ENCODE assay signal across 8 cellular contexts in the genomic region with DNA sequence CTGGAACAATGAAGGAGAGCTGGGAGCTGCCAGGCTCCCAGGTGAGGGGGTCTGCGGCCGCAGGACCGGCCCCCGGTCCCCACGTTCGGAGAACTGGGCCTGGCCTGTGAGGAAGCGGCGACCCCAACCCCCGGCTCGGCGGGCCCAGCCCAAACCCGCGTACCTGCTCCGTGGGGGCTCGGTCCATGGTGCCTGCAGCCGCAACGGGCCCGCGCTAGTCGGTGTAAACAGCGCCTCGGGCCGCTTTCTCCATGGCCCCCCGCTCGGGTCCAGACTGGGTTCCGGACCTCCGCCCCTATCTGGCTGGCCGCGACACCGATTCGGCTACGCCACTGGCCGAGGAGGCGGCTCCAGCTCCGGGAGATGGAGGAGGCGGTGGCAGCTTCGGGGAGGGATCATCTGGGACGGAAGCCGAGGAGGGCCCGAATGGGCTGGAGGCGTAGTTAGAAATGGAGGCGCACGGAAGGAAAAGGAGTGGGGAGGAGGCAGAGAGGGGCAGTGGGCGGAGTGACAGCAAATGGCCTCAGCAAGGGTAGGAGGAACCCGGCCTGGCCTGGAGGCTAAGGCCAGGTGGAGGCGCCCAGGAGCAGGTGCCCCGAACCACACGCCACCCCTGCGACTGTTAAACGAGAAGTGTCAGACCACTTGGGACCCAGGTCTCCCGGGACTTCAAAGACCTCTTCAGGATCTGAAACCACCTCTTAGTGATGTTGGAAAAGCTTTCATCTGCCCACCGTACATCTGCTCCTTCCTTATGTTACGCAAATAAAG. TPM values are rescaled to one million over a fixed set of nuclear protein-coding genes. Genes with fewer than 3 reads are reported as not detected.
DNase-seq lines count a peak whose midpoint lies in the region; TF ChIP-seq lines count a peak whose summit lies in the region.

A gene with protein sequence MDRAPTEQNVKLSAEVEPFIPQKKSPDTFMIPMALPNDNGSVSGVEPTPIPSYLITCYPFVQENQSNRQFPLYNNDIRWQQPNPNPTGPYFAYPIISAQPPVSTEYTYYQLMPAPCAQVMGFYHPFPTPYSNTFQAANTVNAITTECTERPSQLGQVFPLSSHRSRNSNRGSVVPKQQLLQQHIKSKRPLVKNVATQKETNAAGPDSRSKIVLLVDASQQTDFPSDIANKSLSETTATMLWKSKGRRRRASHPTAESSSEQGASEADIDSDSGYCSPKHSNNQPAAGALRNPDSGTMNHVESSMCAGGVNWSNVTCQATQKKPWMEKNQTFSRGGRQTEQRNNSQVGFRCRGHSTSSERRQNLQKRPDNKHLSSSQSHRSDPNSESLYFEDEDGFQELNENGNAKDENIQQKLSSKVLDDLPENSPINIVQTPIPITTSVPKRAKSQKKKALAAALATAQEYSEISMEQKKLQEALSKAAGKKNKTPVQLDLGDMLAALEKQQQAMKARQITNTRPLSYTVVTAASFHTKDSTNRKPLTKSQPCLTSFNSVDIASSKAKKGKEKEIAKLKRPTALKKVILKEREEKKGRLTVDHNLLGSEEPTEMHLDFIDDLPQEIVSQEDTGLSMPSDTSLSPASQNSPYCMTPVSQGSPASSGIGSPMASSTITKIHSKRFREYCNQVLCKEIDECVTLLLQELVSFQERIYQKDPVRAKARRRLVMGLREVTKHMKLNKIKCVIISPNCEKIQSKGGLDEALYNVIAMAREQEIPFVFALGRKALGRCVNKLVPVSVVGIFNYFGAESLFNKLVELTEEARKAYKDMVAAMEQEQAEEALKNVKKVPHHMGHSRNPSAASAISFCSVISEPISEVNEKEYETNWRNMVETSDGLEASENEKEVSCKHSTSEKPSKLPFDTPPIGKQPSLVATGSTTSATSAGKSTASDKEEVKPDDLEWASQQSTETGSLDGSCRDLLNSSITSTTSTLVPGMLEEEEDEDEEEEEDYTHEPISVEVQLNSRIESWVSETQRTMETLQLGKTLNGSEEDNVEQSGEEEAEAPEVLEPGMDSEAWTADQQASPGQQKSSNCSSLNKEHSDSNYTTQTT (minus strand): TSS at position 334 of the 771 bp plus-strand sequence. CDS start 147 bp downstream, at position 187.

- peak within 1 kb of the TSS; percentile 75 for H3K27ac ChIP-seq in mesendoderm (ENCODE audit: low read depth, low read length)

- peak within 1 kb of the TSS; percentile 97 for H3K4me3 Mint-ChIP-seq in Caco-2 (ENCODE audit: unreplicated experiment)

- H3K4me3 ChIP-seq in Caco-2 (ENCODE audit: low read depth, low read length) = peak within 1 kb of the TSS; percentile 98
- peak within 1 kb of the TSS; percentile 91 for H3K4me3 ChIP-seq in endocrine pancreas (ENCODE audit: control insufficient read depth, insufficient read depth, low read length)
- peak within 1 kb of the TSS; percentile 86 for H3K4me3 ChIP-seq in mesendoderm (ENCODE audit: low read length)

- H4K8ac ChIP-seq in mesendoderm (ENCODE audit: low read depth, low read length) = peak within 1 kb of the TSS; percentile 84

- H3K56ac ChIP-seq in mesendoderm (ENCODE audit: low read length) = peak within 1 kb of the TSS; percentile 93

- H3K79me2 ChIP-seq in mesendoderm (ENCODE audit: control insufficient read depth, insufficient read depth, low read length) = peaks cover 17% of the 10 kb centered on the region

- H3K36me3 Mint-ChIP-seq in Caco-2 (ENCODE audit: insufficient read depth, unreplicated experiment) = no peaks in the 10 kb centered on the region

- intact Hi-C loops in Caco-2 (cut with micrococcal nuclease; ENCODE audit: unreplicated experiment) = loop anchor here (1.0 to 10.0 kb wide), 6 partner anchors 10 to 711 kb away; a partner anchor contains a TSS

- H3K23ac ChIP-seq in mesendoderm (ENCODE audit: low read length) = no peak within 1 kb of the TSS

- H3K27me3 ChIP-seq in Caco-2 (replicated peaks; ENCODE audit: control insufficient read depth, insufficient read depth, low read length) (no peaks in the 10 kb centered on the region), endocrine pancreas (ENCODE audit: control insufficient read depth, insufficient read depth, low read length) (no peaks in the 10 kb centered on the region), mesendoderm (ENCODE audit: insufficient read depth, low read length, poor library complexity) (no peaks in the 10 kb centered on the region)

- no peak within 1 kb of the TSS for H2AK5ac ChIP-seq in mesendoderm (ENCODE audit: low read length)

- peak within 1 kb of the TSS; percentile 91 for H3K27ac Mint-ChIP-seq in Caco-2 (ENCODE audit: unreplicated experiment)

- peaks cover under 1% of the 10 kb centered on the region for H3K9me3 Mint-ChIP-seq in Caco-2 (ENCODE audit: unreplicated experiment)

- peak within 1 kb of the TSS; percentile 25 for H2BK15ac ChIP-seq in mesendoderm (replicated peaks; ENCODE audit: low read depth)

- TF ChIP-seq CTCF in Caco-2 (IDR thresholded peaks at IDR 0.05; ENCODE audit: insufficient read depth in 1 of 2, low read depth in 1 of 2, low read length in 1 of 2, severe bottlenecking in 1 of 2, unreplicated experiment in 1 of 2) (peak in 1 of 2 experiments; percentile 70), GM20000 (IDR thresholded peaks at IDR 0.05; ENCODE audit: extremely low read depth, missing control alignments) (peak; percentile 48)

- H3K79me1 ChIP-seq in mesendoderm (ENCODE audit: low read length) = peaks cover 5% of the 10 kb centered on the region

- H3K4me2 ChIP-seq in mesendoderm (ENCODE audit: low read length) = peak within 1 kb of the TSS; percentile 58

- CTCF ChIA-PET in Caco-2 (lab: Charles Lee) = interaction anchor here (1.0 to 2.0 kb wide), 3 partner anchors 71 to 109 kb away, joined by 5 to 7 read pairs (median 5); a partner anchor contains a TSS

- H4K5ac ChIP-seq in mesendoderm (ENCODE audit: low read length) = no peak within 1 kb of the TSS

- H3K18ac ChIP-seq in mesendoderm (ENCODE audit: low read length) = peak within 1 kb of the TSS; percentile 46

- no peak within 1 kb of the TSS for H2BK120ac ChIP-seq in mesendoderm (ENCODE audit: low read depth, low read length)

- H3K27me3 Mint-ChIP-seq in Caco-2 (ENCODE audit: insufficient read depth, unreplicated experiment) = no peaks in the 10 kb centered on the region

- H3K4ac ChIP-seq in mesendoderm (ENCODE audit: low read depth, low read length) = peak within 1 kb of the TSS; percentile 47

- H3K4me1 Mint-ChIP-seq in Caco-2 (ENCODE audit: low read depth, unreplicated experiment) = peaks cover 9% of the 10 kb centered on the region

- no peaks in the 10 kb centered on the region for H3K9me3 ChIP-seq in Caco-2
- no peaks in the 10 kb centered on the region for H3K9me3 ChIP-seq in endocrine pancreas (ENCODE audit: control insufficient read depth, low read length)

- no TSS peak for BruUV-seq in Caco-2 (replicated peaks; lab: Mats Ljungman, UMichigan)

- WGBS in mesendoderm (ENCODE audit: extremely low coverage, insufficient coverage, low lambda C conversion rate) = no CpG with 5 or more reads among the region's 53 CpGs

- DNase-seq in Caco-2 (peak; percentile 96), GM20000 (ENCODE audit: low spot score) (peak; percentile 94), HT-29 (ENCODE audit: low spot score) (peak; percentile 96), NOMO-1 treated with DMSO at 0.1 percent for 48 hours (lab: John Stamatoyannopoulos, UW; ENCODE audit: unreplicated experiment) (peak; percentile 96), mesendoderm (peak; percentile 99)
- peak; percentile 67 to 80 (median 78) for DNase-seq in activated CD8-positive, alpha-beta memory T cell treated with anti-CD3 and anti-CD28 coated beads for 48 hours (ENCODE audit: low read depth in 2 of 3, low spot score in 2 of 3)
- DNase-seq in stimulated activated CD8-positive, alpha-beta memory T cell treated with anti-CD3 and anti-CD28 coated beads, Interleukin-15, amount 100 ng/mL, for 1 hour (ENCODE audit: low read depth) = peak; percentile 78

- H3K4me1 ChIP-seq in Caco-2 (no peaks in the 10 kb centered on the region), endocrine pancreas (ENCODE audit: control insufficient read depth, insufficient read depth, low read length) (peaks cover 25% of the 10 kb centered on the region), mesendoderm (ENCODE audit: control insufficient read depth, low read depth, low read length) (no peaks in the 10 kb centered on the region)

- H3K9ac ChIP-seq in endocrine pancreas (ENCODE audit: control insufficient read depth, insufficient read depth, low read length) (peak within 1 kb of the TSS; percentile 90), mesendoderm (ENCODE audit: low read length) (peak within 1 kb of the TSS; percentile 88)

- no peaks in the 10 kb centered on the region for H3K36me3 ChIP-seq in Caco-2 (ENCODE audit: control insufficient read depth, insufficient read depth, low read length)
- H3K36me3 ChIP-seq in endocrine pancreas (ENCODE audit: control insufficient read depth, insufficient read depth, low read length) = no peaks in the 10 kb centered on the region
- H3K36me3 ChIP-seq in mesendoderm (ENCODE audit: control insufficient read depth, insufficient read depth, low read length) = no peaks in the 10 kb centered on the region

- no peak within 1 kb of the TSS for H2BK5ac ChIP-seq in mesendoderm (ENCODE audit: low read length)

- POLR2A ChIA-PET in Caco-2 (lab: Charles Lee) = interaction anchor here (1.5 kb wide), 1 partner anchor 235 kb away, joined by 4 read pairs; a partner anchor contains a TSS

RNA-seq across cellular contexts. Expression of the gene that starts here (rescaled TPM):
- total RNA-seq in Caco-2 (2022) = 27.9 and 29.7 TPM in 2 replicates
- total RNA-seq in HT-29 (2014; rRNA removed; shearing (Covaris generic)) = 6.4 and 11.3 TPM in 2 replicates
- 11.6 TPM for polyA plus RNA-seq in mesendoderm (2013, experiment 1 of 2)
- polyA plus RNA-seq in mesendoderm (2013, experiment 2 of 2) = 10.6 TPM

Comparison
In these comparisons a context has a peak if more than half of its experiments do, and no peak if none do; other contexts are left out.
1. Peak in every context shown above with its lines: DNase-seq, H3K4me3 ChIP-seq and H3K27ac ChIP-seq.